In the genomic region with DNA sequence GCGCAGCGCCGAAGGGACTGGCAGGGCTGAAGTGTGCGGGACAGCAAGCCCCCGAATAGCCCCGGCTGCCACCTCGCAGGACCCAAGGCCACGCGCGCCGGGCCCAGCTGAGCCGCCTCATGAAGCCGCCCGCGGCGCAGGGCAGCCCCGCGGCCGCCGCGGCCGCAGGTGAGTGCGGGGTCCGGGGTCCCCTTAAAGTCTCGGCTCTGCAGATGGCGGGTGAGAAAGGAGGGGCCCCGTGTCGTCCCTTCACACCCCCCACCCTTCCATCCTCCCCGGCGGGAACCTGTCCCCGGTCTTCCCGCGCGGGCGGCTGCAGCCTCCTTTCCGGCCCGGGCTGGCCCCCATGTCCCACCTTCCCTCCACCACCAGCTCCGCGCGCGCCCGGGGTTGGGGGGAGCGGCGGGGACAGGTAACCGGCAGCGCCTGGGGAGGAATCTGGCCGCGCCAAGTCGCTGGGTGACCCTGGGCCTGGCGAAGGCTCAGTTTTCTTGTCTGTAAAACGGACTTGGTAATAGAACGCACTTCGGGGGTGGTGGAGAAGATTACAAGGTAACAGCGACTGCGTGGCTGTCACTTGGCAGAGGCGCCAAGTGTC, we compare ENCODE assay signal across 8 cellular contexts. TPM values are rescaled to one million over a fixed set of nuclear protein-coding genes. Genes with fewer than 3 reads are reported as not detected.
A peak's percentile ranks its signal among the peaks of the same experiment; 100 is the strongest.
DNase-seq lines count a peak whose midpoint lies in the region; ATAC-seq, FAIRE-seq and TF ChIP-seq lines count a peak whose summit lies in the region.

No MANE protein-coding gene starts in this region.

- FAIRE-seq in GM12878 (lab: Jason Lieb, UNC), result no peak

- H3K27me3 ChIP-seq in DOHH2 (ENCODE audit: control insufficient read depth, low read length), result peaks cover 18% of the 10 kb centered on the region
- peaks cover 64% of the 10 kb centered on the region for H3K27me3 ChIP-seq in H7 (ENCODE audit: control insufficient read depth, insufficient read depth, low read length)
- no peaks in the 10 kb centered on the region for H3K27me3 ChIP-seq in OCI-LY1 (ENCODE audit: insufficient read depth, low read length)
- H3K27me3 ChIP-seq in GM12878 (replicated peaks in 1 of 2; ENCODE audit: control insufficient read depth in 2 of 2, insufficient read depth in 2 of 2, low read length in 1 of 2), result peaks cover 0 to 7% of the 10 kb centered on the region in 2 experiments; a peak in 2 of 4 replicates

- TF ChIP-seq EP300 in GM12878 (IDR thresholded peaks at IDR 0.05; ENCODE audit: borderline replicate concordance in 1 of 2, control insufficient read depth in 1 of 2, low read depth in 2 of 2, low read length in 2 of 2), result no peak

- H3K27ac ChIP-seq in DOHH2 (ENCODE audit: low read depth, low read length) (peak overlapping the region; percentile 94), OCI-LY1 (ENCODE audit: low read depth, low read length, poor library complexity, severe bottlenecking) (peak overlapping the region; percentile 87), GM12878 (ENCODE audit: control insufficient read depth, insufficient read depth) (no peak overlapping the region)

- no peak overlapping the region for H2AFZ ChIP-seq in OCI-LY1 (ENCODE audit: low read length)
- peak overlapping the region; percentile 87 for H2AFZ ChIP-seq in GM12878 (ENCODE audit: control insufficient read depth, low read depth, low read length)

- H3K4me2 ChIP-seq in DOHH2 (ENCODE audit: low read length) (peak overlapping the region; percentile 94), OCI-LY1 (ENCODE audit: low read length) (peak overlapping the region; percentile 88), GM12878 (ENCODE audit: control insufficient read depth, insufficient read depth) (peak overlapping the region; percentile 74)

- POLR2A ChIA-PET in GM12878 (lab: Charles Lee), result no interaction called here

- no TSS peak for BruUV-seq in GM12878 (replicated peaks; lab: Mats Ljungman, UMichigan)

- SMC1A ChIA-PET in GM12878 (lab: Charles Lee; ENCODE audit: uncharacterized antibody, unreplicated experiment), result interaction anchor here (0.8 to 2.9 kb wide), 3 partner anchors 39 to 194 kb away, joined by 3 to 24 read pairs (median 3); no protein-coding TSS in a partner anchor

- WGBS in GM12878 (ENCODE audit: insufficient coverage, insufficient replicate concordance, low lambda C conversion rate, missing lambda C conversion rate), result 3% methylated on average over 56 of the region's 56 CpGs

- H3K36me3 ChIP-seq in DOHH2 (ENCODE audit: control insufficient read depth, low read length), result peaks cover 48% of the 10 kb centered on the region
- H3K36me3 ChIP-seq in H7 (replicated peaks; ENCODE audit: control insufficient read depth, insufficient read depth, low read length), result no peaks in the 10 kb centered on the region
- peaks cover 48% of the 10 kb centered on the region for H3K36me3 ChIP-seq in OCI-LY1 (ENCODE audit: insufficient read depth, low read length)
- H3K36me3 ChIP-seq in GM12878 (ENCODE audit: control insufficient read depth in 2 of 2, insufficient read depth in 2 of 2, low read length in 1 of 2), result no peaks in the 10 kb centered on the region; a peak in 1 of 4 replicates

- H3K9me3 ChIP-seq in DOHH2 (ENCODE audit: control insufficient read depth, insufficient read depth, low read length), result no peaks in the 10 kb centered on the region
- H3K9me3 ChIP-seq in OCI-LY1 (ENCODE audit: low read length), result no peaks in the 10 kb centered on the region
- no peaks in the 10 kb centered on the region for H3K9me3 ChIP-seq in GM12878 (replicated peaks; ENCODE audit: control insufficient read depth, insufficient read depth, low read length)

- ATAC-seq in GM12878, result peak; percentile 39
- ATAC-seq in HG03097 (IDR thresholded peaks at IDR 0.05; ENCODE audit: low FRiP score, unreplicated experiment), result no peak

- no peak for TF ChIP-seq RAD21 in GM12878 (IDR thresholded peaks at IDR 0.05; ENCODE audit: insufficient read depth, low read depth, low read length)

- H4K20me1 ChIP-seq in DOHH2 (ENCODE audit: control insufficient read depth, insufficient read depth, low read depth, low read length), result no peaks in the 10 kb centered on the region
- no peaks in the 10 kb centered on the region for H4K20me1 ChIP-seq in OCI-LY1 (ENCODE audit: insufficient read depth, low read length)
- no peaks in the 10 kb centered on the region for H4K20me1 ChIP-seq in GM12878 (ENCODE audit: control insufficient read depth, insufficient read depth)

- RAD21 ChIA-PET in GM12878 (lab: Charles Lee; ENCODE audit: unreplicated experiment), result interaction anchor here (0.9 to 2.6 kb wide), 5 partner anchors 35 to 195 kb away, joined by 3 to 9 read pairs (median 4); no protein-coding TSS in a partner anchor

- peaks cover 34% of the 10 kb centered on the region for H3F3A ChIP-seq in DOHH2 (ENCODE audit: control insufficient read depth, insufficient read depth)
- peaks cover 8% of the 10 kb centered on the region; the same call in 1 of the 2 replicates for H3F3A ChIP-seq in OCI-LY1 (ENCODE audit: insufficient read depth, low read length)

- CTCF ChIA-PET in GM12878 (lab: Yijun Ruan, JAX), result interaction anchor here (0.7 to 2.8 kb wide), 7 partner anchors 34 to 191 kb away, joined by 3 to 16 read pairs (median 3); no protein-coding TSS in a partner anchor

- H3K4me3 ChIP-seq in DOHH2 (ENCODE audit: low read length), result peak overlapping the region; percentile 87
- H3K4me3 ChIP-seq in H7 (ENCODE audit: insufficient read depth, low read depth, low read length), result peak overlapping the region; percentile 47
- peak overlapping the region; percentile 88 for H3K4me3 ChIP-seq in OCI-LY1 (ENCODE audit: low read depth, low read length, poor library complexity, severe bottlenecking)
- peak overlapping the region; percentile 80 for H3K4me3 ChIP-seq in GM12878

- TF ChIP-seq POLR2A in GM12878 (IDR thresholded peaks at IDR 0.05; ENCODE audit: low read depth, low read length), result peak; percentile 77; the same call in 1 of the 2 replicates

- H3K79me2 ChIP-seq in DOHH2 (ENCODE audit: control insufficient read depth, low read length), result peaks cover 44% of the 10 kb centered on the region
- H3K79me2 ChIP-seq in OCI-LY1 (ENCODE audit: insufficient read depth, low read length), result peaks cover 37% of the 10 kb centered on the region
- H3K79me2 ChIP-seq in GM12878 (ENCODE audit: control insufficient read depth, insufficient read depth, low read length), result no peaks in the 10 kb centered on the region; the same call in 1 of the 2 replicates

- H3K9me2 ChIP-seq in DOHH2 (replicated peaks; ENCODE audit: control insufficient read depth, low read length), result no peaks in the 10 kb centered on the region
- no peaks in the 10 kb centered on the region for H3K9me2 ChIP-seq in OCI-LY1 (ENCODE audit: low read depth, low read length)

- H3K4me1 ChIP-seq in DOHH2 (ENCODE audit: control insufficient read depth, low read length), result peaks cover 48% of the 10 kb centered on the region
- H3K4me1 ChIP-seq in OCI-LY1 (ENCODE audit: insufficient read depth, low read length, severe bottlenecking), result peaks cover 44% of the 10 kb centered on the region
- peaks cover 40% of the 10 kb centered on the region for H3K4me1 ChIP-seq in GM12878 (ENCODE audit: control insufficient read depth, insufficient read depth, low read length)

- intact Hi-C loops in GM12878 (cut with micrococcal nuclease; ENCODE audit: unreplicated experiment), result no loop called here

- in situ Hi-C loops in GM12878 (cut with MboI), result no loop called here

- H3K9ac ChIP-seq in OCI-LY1 (ENCODE audit: low read length) (peak overlapping the region; percentile 89), GM12878 (ENCODE audit: control insufficient read depth, insufficient read depth, low read length) (peak overlapping the region; percentile 69)

- no peak for TF ChIP-seq CTCF in DOHH2 (IDR thresholded peaks at IDR 0.05; ENCODE audit: low read depth, low read length, poor library complexity, severe bottlenecking)
- TF ChIP-seq CTCF in OCI-LY1 (IDR thresholded peaks at IDR 0.05; ENCODE audit: low read length), result no peak
- no peak for TF ChIP-seq CTCF in GM12878 (IDR thresholded peaks at IDR 0.05 in 2 of 3, conservative IDR thresholded peaks at IDR 0.05 in 1 of 3; ENCODE audit: control insufficient read depth in 2 of 3, extremely low read depth in 1 of 3, insufficient read depth in 1 of 3, low read depth in 3 of 3, low read length in 3 of 3)

- DNase-seq in H7 (peak; percentile 76), GM12878 (ENCODE audit: low read depth, low spot score) (no peak), left kidney (ENCODE audit: low read depth, low spot score) (peak; percentile 40), GF-D8 (lab: John Stamatoyannopoulos, UW) (no peak)
- DNase-seq in stimulated activated naive CD4-positive, alpha-beta T cell treated with Interleukin-2 at 50 U/mL for 16 hours (lab: John Stamatoyannopoulos, UW), result peak; percentile 21

TF ChIP-seq in GM12878, 131 proteins besides CTCF, POLR2A, EP300 and RAD21 (continues in another document):
- 0 out of 2 replicates have a peak, but pooled peaks have one; percentile 30 for TF ChIP-seq POLR2AphosphoS5 (IDR thresholded peaks at IDR 0.05; ENCODE audit: low read length)

RNA-seq across cellular contexts. Expression of a gene that starts 0.3 kb away (rescaled TPM):
- 1.0 TPM in 1 of 2 replicates, not detected in the other for total RNA-seq in H7 (2014; rRNA removed; shearing (Covaris generic))
- not detected in 2 replicates for total RNA-seq in GM12878 (2013; cell fraction: nucleolus; rRNA removed)
- 14.6 and 19.4 TPM in 2 replicates for total RNA-seq in GM12878 (2014; rRNA removed)
- total RNA-seq in GM12878 (2014; rRNA removed; fragmentation: Illumina TruSeq; extraction: Trizol), result 10.0 and 11.6 TPM in 2 replicates
- 10.0 and 10.5 TPM in 2 replicates for total RNA-seq in GM12878 (2021)
- 4.5 TPM for polyA plus RNA-seq in GM12878 (2011; ENCODE audit: low read depth)
- 0.36 and 0.41 TPM in 2 replicates for polyA plus RNA-seq in GM12878 (2011; rRNA removed)
- polyA plus RNA-seq in GM12878 (2011; cell fraction: cytosol; rRNA removed), result 0.39 and 0.42 TPM in 2 replicates
- polyA plus RNA-seq in GM12878 (2011; cell fraction: nucleus; rRNA removed), result 0.12 and 0.54 TPM in 2 replicates
- polyA plus RNA-seq in GM12878 (2012), result 6.6 and 11.5 TPM in 2 replicates
- 8.2 and 9.6 TPM in 2 replicates for polyA plus RNA-seq in GM12878 (2014; fragmentation: Illumina TruSeq; extraction: Trizol)
- 1 to 10 TPM; 6.2 to 9.8 TPM for polyA plus RNA-seq in GM12878 (2014; fragmentation: Nextera tagmentation; extraction: Ambion mirVana)
- 16.8 and 18.1 TPM in 2 replicates for polyA plus RNA-seq in GM12878 (2014; rRNA removed)
- polyA plus RNA-seq in GM12878 (2016; fragmentation: Nextera tagmentation; extraction: Ambion mirVana), result 10 to 100 TPM in 1 of 2 experiments, 1 to 10 TPM in 1; 5.6 to 11.9 TPM
- not detected in 2 replicates for polyA minus RNA-seq in GM12878 (2011; rRNA and poly(A)+ RNA removed)
- polyA minus RNA-seq in GM12878 (2011; cell fraction: cytosol; rRNA and poly(A)+ RNA removed), result not detected in 2 replicates
- polyA minus RNA-seq in GM12878 (2011; cell fraction: nucleus; rRNA and poly(A)+ RNA removed), result not detected in 2 replicates

Comparison
In these comparisons a context has a peak if more than half of its experiments do, and no peak if none do; other contexts are left out.
1. DNase-seq: peak in H7 (single experiment), left kidney (single experiment) and stimulated activated naive CD4-positive, alpha-beta T cell treated with Interleukin-2 at 50 U/mL for 16 hours (single experiment); none in GM12878 (single experiment) and GF-D8 (single experiment).
2. Peak in every context shown above with its lines, with median percentiles within 50 percentile points of each other: H3K4me2 ChIP-seq and H3K4me3 ChIP-seq.